1 cellular context compared by ENCODE assay signal in the genomic region with DNA sequence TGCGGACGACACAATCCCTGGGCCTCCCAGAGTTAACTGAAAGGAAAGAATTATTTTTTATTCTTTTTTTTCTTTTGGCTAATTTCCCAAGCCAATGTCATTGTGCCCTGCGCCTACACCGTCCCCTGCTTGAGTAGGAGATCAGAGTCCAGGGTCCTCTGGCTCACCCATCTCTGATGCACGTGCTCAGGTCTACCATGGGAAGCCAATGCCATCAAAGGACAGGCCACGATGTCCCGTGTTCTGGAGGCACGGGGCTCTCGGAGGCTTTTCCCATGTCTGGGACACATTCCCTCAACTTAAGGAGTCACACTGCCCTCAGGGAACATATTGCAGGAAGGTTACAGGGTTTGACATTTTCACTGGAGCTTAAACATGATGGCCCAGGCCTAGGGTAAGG.
TF ChIP-seq lines count a peak whose summit lies in the region.

No MANE protein-coding gene starts in this region.

TF ChIP-seq in HepG2, 621 proteins besides CTCF, POLR2A, EP300 and RAD21 (continued from another document and continues in another):
- TF ChIP-seq, protein P1, sequence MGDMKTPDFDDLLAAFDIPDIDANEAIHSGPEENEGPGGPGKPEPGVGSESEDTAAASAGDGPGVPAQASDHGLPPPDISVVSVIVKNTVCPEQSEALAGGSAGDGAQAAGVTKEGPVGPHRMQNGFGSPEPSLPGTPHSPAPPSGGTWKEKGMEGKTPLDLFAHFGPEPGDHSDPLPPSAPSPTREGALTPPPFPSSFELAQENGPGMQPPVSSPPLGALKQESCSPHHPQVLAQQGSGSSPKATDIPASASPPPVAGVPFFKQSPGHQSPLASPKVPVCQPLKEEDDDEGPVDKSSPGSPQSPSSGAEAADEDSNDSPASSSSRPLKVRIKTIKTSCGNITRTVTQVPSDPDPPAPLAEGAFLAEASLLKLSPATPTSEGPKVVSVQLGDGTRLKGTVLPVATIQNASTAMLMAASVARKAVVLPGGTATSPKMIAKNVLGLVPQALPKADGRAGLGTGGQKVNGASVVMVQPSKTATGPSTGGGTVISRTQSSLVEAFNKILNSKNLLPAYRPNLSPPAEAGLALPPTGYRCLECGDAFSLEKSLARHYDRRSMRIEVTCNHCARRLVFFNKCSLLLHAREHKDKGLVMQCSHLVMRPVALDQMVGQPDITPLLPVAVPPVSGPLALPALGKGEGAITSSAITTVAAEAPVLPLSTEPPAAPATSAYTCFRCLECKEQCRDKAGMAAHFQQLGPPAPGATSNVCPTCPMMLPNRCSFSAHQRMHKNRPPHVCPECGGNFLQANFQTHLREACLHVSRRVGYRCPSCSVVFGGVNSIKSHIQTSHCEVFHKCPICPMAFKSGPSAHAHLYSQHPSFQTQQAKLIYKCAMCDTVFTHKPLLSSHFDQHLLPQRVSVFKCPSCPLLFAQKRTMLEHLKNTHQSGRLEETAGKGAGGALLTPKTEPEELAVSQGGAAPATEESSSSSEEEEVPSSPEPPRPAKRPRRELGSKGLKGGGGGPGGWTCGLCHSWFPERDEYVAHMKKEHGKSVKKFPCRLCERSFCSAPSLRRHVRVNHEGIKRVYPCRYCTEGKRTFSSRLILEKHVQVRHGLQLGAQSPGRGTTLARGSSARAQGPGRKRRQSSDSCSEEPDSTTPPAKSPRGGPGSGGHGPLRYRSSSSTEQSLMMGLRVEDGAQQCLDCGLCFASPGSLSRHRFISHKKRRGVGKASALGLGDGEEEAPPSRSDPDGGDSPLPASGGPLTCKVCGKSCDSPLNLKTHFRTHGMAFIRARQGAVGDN (CRISPR knock-in tag; IDR thresholded peaks at IDR 0.05): peak; percentile 52
- TF ChIP-seq, protein P2, sequence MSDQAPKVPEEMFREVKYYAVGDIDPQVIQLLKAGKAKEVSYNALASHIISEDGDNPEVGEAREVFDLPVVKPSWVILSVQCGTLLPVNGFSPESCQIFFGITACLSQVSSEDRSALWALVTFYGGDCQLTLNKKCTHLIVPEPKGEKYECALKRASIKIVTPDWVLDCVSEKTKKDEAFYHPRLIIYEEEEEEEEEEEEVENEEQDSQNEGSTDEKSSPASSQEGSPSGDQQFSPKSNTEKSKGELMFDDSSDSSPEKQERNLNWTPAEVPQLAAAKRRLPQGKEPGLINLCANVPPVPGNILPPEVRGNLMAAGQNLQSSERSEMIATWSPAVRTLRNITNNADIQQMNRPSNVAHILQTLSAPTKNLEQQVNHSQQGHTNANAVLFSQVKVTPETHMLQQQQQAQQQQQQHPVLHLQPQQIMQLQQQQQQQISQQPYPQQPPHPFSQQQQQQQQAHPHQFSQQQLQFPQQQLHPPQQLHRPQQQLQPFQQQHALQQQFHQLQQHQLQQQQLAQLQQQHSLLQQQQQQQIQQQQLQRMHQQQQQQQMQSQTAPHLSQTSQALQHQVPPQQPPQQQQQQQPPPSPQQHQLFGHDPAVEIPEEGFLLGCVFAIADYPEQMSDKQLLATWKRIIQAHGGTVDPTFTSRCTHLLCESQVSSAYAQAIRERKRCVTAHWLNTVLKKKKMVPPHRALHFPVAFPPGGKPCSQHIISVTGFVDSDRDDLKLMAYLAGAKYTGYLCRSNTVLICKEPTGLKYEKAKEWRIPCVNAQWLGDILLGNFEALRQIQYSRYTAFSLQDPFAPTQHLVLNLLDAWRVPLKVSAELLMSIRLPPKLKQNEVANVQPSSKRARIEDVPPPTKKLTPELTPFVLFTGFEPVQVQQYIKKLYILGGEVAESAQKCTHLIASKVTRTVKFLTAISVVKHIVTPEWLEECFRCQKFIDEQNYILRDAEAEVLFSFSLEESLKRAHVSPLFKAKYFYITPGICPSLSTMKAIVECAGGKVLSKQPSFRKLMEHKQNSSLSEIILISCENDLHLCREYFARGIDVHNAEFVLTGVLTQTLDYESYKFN (CRISPR knock-in tag; conservative IDR thresholded peaks at IDR 0.05): no peak; the same call in 1 of the 2 replicates
- TF ChIP-seq ZNF441 (CRISPR knock-in tag; IDR thresholded peaks at IDR 0.05; ENCODE audit: borderline replicate concordance) (no peak), TBX2 (CRISPR knock-in tag; IDR thresholded peaks at IDR 0.05; ENCODE audit: borderline replicate concordance) (0 out of 2 replicates have a peak, but pooled peaks have one; percentile 25), BHLHE40 (IDR thresholded peaks at IDR 0.05; ENCODE audit: low read length) (peak; percentile 80), IRF2 (CRISPR knock-in tag; IDR thresholded peaks at IDR 0.05) (0 out of 2 replicates have a peak, but pooled peaks have one; percentile 50), KLF6 (CRISPR knock-in tag; IDR thresholded peaks at IDR 0.05) (no peak), ZFP36L2 (CRISPR knock-in tag; IDR thresholded peaks at IDR 0.05) (no peak), KDM5A (IDR thresholded peaks at IDR 0.05; ENCODE audit: borderline replicate concordance, low read length) (no peak), TCF7 (IDR thresholded peaks at IDR 0.05; ENCODE audit: low read depth) (no peak), ONECUT2 (CRISPR knock-in tag; IDR thresholded peaks at IDR 0.05) (0 out of 2 replicates have a peak, but pooled peaks have one; percentile 16), GLI4 (CRISPR knock-in tag; IDR thresholded peaks at IDR 0.05; ENCODE audit: borderline replicate concordance) (no peak), AHR (CRISPR knock-in tag; IDR thresholded peaks at IDR 0.05) (no peak), ZNF713 (CRISPR knock-in tag; IDR thresholded peaks at IDR 0.05) (no peak)
- TF ChIP-seq, protein P3, sequence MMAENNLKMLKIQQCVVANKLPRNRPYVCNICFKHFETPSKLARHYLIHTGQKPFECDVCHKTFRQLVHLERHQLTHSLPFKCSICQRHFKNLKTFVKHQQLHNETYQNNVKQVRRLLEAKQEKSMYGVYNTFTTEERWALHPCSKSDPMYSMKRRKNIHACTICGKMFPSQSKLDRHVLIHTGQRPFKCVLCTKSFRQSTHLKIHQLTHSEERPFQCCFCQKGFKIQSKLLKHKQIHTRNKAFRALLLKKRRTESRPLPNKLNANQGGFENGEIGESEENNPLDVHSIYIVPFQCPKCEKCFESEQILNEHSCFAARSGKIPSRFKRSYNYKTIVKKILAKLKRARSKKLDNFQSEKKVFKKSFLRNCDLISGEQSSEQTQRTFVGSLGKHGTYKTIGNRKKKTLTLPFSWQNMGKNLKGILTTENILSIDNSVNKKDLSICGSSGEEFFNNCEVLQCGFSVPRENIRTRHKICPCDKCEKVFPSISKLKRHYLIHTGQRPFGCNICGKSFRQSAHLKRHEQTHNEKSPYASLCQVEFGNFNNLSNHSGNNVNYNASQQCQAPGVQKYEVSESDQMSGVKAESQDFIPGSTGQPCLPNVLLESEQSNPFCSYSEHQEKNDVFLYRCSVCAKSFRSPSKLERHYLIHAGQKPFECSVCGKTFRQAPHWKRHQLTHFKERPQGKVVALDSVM (CRISPR knock-in tag; IDR thresholded peaks at IDR 0.05): no peak
- TF ChIP-seq, protein P4, sequence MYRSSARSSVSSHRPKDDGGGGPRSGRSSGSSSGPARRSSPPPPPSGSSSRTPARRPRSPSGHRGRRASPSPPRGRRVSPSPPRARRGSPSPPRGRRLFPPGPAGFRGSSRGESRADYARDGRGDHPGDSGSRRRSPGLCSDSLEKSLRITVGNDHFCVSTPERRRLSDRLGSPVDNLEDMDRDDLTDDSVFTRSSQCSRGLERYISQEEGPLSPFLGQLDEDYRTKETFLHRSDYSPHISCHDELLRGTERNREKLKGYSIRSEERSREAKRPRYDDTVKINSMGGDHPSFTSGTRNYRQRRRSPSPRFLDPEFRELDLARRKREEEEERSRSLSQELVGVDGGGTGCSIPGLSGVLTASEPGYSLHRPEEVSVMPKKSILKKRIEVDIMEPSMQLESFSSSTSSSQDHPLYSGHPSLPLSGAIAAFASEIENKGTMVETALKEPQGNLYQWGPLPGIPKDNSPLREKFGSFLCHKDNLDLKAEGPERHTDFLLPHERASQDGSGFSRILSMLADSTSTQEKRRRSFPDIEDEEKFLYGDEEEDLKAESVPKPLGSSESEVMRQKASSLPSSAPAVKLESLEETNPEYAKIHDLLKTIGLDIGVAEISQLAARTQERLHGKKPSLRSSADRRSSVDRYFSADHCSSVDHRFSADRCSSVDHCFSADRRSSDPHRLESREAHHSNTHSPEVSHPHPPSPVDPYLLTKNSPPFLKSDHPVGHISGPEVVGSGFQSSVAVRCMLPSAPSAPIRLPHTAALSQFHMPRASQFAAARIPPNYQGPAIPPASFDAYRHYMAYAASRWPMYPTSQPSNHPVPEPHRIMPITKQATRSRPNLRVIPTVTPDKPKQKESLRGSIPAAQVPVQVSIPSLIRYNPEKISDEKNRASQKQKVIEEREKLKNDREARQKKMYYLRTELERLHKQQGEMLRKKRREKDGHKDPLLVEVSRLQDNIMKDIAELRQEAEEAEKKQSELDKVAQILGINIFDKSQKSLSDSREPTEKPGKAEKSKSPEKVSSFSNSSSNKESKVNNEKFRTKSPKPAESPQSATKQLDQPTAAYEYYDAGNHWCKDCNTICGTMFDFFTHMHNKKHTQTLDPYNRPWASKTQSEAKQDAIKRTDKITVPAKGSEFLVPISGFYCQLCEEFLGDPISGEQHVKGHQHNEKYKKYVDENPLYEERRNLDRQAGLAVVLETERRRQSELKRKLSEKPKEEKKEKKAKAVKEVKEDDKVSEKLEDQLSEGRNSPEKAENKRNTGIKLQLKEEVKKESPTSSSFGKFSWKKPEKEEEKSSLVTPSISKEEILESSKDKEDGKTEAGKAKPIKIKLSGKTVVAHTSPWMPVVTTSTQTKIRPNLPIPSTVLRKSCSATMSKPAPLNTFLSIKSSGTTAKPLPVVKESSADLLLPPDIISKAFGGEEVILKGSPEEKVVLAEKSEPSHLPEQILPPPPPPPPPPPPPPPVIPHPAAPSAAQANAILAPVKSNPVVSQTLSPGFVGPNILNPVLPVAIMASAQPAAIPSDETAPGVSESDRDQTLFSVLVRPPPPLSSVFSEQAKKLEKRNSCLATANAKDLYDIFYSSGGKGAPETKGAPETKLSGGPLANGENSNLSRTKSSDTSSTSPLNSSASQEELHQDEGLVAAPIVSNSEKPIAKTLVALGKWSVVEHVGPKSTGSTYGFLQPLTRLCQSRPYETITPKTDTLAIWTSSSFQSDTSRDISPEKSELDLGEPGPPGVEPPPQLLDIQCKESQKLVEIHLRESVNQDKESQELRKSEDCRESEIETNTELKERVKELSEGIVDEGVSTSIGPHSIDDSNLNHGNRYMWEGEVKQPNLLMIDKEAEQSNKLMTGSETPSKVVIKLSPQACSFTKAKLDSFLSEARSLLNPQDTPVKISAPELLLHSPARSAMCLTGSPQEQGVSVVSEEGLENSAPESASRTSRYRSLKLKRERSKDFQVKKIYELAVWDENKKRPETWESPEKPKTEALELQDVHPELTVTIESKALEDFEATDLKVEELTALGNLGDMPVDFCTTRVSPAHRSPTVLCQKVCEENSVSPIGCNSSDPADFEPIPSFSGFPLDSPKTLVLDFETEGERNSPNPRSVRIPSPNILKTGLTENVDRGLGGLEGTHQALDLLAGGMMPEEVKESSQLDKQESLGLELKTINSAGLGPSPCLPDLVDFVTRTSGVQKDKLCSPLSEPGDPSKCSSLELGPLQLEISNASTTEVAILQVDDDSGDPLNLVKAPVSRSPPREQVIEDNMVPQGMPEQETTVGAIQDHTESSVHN (CRISPR knock-in tag; IDR thresholded peaks at IDR 0.05): no peak
- TF ChIP-seq, protein P5, sequence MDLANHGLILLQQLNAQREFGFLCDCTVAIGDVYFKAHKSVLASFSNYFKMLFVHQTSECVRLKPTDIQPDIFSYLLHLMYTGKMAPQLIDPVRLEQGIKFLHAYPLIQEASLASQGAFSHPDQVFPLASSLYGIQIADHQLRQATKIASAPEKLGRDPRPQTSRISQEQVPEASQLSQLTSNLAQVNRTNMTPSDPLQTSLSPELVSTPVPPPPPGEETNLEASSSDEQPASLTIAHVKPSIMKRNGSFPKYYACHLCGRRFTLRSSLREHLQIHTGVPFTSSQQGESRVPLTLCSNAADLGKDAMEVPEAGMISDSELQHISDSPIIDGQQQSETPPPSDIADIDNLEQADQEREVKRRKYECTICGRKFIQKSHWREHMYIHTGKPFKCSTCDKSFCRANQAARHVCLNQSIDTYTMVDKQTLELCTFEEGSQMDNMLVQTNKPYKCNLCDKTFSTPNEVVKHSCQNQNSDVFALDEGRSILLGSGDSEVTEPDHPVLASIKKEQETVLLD (CRISPR knock-in tag; IDR thresholded peaks at IDR 0.05; ENCODE audit: low read depth): no peak
- TF ChIP-seq, protein P6, sequence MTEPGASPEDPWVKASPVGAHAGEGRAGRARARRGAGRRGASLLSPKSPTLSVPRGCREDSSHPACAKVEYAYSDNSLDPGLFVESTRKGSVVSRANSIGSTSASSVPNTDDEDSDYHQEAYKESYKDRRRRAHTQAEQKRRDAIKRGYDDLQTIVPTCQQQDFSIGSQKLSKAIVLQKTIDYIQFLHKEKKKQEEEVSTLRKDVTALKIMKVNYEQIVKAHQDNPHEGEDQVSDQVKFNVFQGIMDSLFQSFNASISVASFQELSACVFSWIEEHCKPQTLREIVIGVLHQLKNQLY (CRISPR knock-in tag; IDR thresholded peaks at IDR 0.05): peak; percentile 93
- TF ChIP-seq, protein P7, sequence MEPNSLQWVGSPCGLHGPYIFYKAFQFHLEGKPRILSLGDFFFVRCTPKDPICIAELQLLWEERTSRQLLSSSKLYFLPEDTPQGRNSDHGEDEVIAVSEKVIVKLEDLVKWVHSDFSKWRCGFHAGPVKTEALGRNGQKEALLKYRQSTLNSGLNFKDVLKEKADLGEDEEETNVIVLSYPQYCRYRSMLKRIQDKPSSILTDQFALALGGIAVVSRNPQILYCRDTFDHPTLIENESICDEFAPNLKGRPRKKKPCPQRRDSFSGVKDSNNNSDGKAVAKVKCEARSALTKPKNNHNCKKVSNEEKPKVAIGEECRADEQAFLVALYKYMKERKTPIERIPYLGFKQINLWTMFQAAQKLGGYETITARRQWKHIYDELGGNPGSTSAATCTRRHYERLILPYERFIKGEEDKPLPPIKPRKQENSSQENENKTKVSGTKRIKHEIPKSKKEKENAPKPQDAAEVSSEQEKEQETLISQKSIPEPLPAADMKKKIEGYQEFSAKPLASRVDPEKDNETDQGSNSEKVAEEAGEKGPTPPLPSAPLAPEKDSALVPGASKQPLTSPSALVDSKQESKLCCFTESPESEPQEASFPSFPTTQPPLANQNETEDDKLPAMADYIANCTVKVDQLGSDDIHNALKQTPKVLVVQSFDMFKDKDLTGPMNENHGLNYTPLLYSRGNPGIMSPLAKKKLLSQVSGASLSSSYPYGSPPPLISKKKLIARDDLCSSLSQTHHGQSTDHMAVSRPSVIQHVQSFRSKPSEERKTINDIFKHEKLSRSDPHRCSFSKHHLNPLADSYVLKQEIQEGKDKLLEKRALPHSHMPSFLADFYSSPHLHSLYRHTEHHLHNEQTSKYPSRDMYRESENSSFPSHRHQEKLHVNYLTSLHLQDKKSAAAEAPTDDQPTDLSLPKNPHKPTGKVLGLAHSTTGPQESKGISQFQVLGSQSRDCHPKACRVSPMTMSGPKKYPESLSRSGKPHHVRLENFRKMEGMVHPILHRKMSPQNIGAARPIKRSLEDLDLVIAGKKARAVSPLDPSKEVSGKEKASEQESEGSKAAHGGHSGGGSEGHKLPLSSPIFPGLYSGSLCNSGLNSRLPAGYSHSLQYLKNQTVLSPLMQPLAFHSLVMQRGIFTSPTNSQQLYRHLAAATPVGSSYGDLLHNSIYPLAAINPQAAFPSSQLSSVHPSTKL (CRISPR knock-in tag; IDR thresholded peaks at IDR 0.05): peak; percentile 55; the same call in 1 of the 2 replicates
- TF ChIP-seq, protein P8, sequence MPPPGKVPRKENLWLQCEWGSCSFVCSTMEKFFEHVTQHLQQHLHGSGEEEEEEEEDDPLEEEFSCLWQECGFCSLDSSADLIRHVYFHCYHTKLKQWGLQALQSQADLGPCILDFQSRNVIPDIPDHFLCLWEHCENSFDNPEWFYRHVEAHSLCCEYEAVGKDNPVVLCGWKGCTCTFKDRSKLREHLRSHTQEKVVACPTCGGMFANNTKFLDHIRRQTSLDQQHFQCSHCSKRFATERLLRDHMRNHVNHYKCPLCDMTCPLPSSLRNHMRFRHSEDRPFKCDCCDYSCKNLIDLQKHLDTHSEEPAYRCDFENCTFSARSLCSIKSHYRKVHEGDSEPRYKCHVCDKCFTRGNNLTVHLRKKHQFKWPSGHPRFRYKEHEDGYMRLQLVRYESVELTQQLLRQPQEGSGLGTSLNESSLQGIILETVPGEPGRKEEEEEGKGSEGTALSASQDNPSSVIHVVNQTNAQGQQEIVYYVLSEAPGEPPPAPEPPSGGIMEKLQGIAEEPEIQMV (CRISPR knock-in tag; IDR thresholded peaks at IDR 0.05; ENCODE audit: low read depth): no peak
